Comparison of ENCODE assay signal across 1 cellular context in genomic region chr16:58360041-58360634, GRCh38.
TF ChIP-seq lines count a peak whose summit lies in the region.

No MANE protein-coding gene starts in this region.

TF ChIP-seq in HEK293, 187 proteins besides CTCF, POLR2A, EP300 and RAD21 (continued from another document):
- no peak for TF ChIP-seq ZSCAN5A (tag by site-specific recombination; IDR thresholded peaks at IDR 0.05)
- TF ChIP-seq TSHZ1 (tag by site-specific recombination; IDR thresholded peaks at IDR 0.05; ENCODE audit: borderline replicate concordance): peak; percentile 59; the same call in 1 of the 2 replicates
